19 cellular contexts compared by ENCODE assay signal in genomic region chr6:10589429-10589727, GRCh38.
"Had no signal": no experiment of that assay in that cellular context is flagged by ENCODE, and none has a peak within 500 bp of the region (broad histone marks: within the 10 kb centered on the region; RNA-seq: fewer than 3 reads in every experiment).

No MANE protein-coding gene starts in this region.

- H3K27ac ChIP-seq: adrenal gland, breast epithelium, esophagus squamous epithelium, WERI-Rb-1 had no signal

- H3K9me3 ChIP-seq: adrenal gland, breast epithelium, esophagus squamous epithelium had no signal

- H3K36me3 ChIP-seq: adrenal gland, breast epithelium, esophagus squamous epithelium, WERI-Rb-1 had no signal

- FAIRE-seq: astrocyte had no signal

- ATAC-seq: activated naive CD4-positive, alpha-beta T cell treated with anti-CD3 and anti-CD28 coated beads, Interleukin-2, amount 50 U/mL, for 72 hours had no signal

- H3K4me1 ChIP-seq: adrenal gland, breast epithelium had no signal

- H3K4me3 ChIP-seq: adrenal gland, breast epithelium, esophagus squamous epithelium had no signal

- DNase-seq: activated CD4-positive, alpha-beta T cell treated with anti-CD3 and anti-CD28 coated beads for 1 hour; activated CD8-positive, alpha-beta memory T cell treated with anti-CD3 and anti-CD28 coated beads for 24 hours; activated CD8-positive, alpha-beta memory T cell treated with anti-CD3 and anti-CD28 coated beads, Interleukin-2, amount 50 U/mL, for 48 hours; activated effector memory CD4-positive, alpha-beta T cell treated with anti-CD3 and anti-CD28 coated beads, Interleukin-2, amount 50 U/mL, for 16 hours; activated T-cell treated with anti-CD3 and anti-CD28 coated beads, Interleukin-2, amount 50 U/mL, for 48 hours; adrenal gland; dermis blood vessel endothelial cell; effector memory CD4-positive, alpha-beta T cell; esophagus squamous epithelium; midbrain; nucleus accumbens; stimulated activated CD4-positive, alpha-beta T cell treated with anti-CD3 and anti-CD28 coated beads, Interleukin-12 subunit alpha, Interleukin-12 subunit beta, amount 100 ng/mL, for 4 hours; stimulated activated CD4-positive, alpha-beta T cell treated with anti-CD3 and anti-CD28 coated beads, Interleukin-1b, Interleukin-23, amount 100 ng/mL, for 48 hours; stimulated activated CD8-positive, alpha-beta memory T cell treated with anti-CD3 and anti-CD28 coated beads, Interleukin-4, amount 100 ng/mL, for 48 hours; stimulated activated naive CD4-positive, alpha-beta T cell; WERI-Rb-1 had no signal

- H3K27me3 ChIP-seq: breast epithelium, esophagus squamous epithelium had no signal
